In the genomic region with DNA sequence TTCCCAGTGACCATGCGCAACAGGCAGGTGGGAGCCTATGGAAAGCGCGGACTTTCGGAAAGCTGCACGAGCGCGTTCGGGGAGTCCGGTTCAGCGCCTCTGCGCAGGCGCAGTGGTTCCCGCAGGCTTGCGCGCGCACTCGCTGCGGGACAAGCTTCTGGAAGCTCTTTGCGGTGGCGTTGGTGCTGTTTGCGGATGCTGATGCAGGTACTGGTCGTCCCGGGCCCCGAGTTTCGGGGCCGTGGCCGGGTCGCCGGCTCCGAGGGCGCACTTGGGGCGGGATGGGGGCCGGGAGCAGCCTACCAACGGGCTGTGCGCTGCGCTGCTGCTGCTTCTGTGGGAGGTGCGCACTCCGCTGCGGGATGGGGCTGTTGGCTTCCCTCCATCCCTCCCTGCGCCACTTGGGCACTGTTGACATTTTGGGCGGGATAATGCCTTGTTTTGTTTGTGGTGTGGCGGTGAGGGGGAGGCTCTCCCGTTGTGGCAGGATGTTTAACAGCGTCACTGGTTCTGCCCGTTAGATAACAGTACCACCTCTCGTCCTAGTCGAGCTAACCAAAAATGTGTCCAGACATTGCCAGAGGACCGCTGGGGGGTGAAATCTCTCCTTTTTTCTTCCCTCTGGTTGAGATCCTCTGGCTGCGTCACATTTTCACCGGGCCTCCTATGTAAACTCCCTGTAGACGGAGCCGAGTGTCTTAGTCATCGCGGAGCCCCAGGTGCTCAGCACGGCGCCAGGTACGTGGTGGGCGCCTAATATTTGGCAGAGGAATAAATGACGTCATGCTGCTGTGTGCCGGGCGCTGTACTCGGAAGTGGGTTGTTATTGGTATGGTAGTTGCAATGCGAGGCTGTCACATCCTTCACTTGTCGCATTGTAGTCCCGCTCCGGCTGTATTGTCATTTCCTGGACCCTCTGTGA, we compare ENCODE assay signal across 8 cellular contexts. TPM values are rescaled to one million over a fixed set of nuclear protein-coding genes. Genes with fewer than 3 reads are reported as not detected.
DNase-seq lines count a peak whose midpoint lies in the region; ATAC-seq and TF ChIP-seq lines count a peak whose summit lies in the region.

Gene ZNF483, plus strand, starts transcription at position 124 of the 922 bp plus-strand sequence. CDS start 2,217 bp downstream, outside the sequence.

- H3K27ac ChIP-seq in SK-N-SH (ENCODE audit: low read depth in 2 of 2, low read length in 1 of 2) (peak within 1 kb of the TSS in 1 of 2 experiments; percentile 69; a peak in 1 of 4 replicates), stomach (peak within 1 kb of the TSS; percentile 69 to 81 (median 75))

- H3K27me3 ChIP-seq in SK-N-SH (ENCODE audit: insufficient read depth) (no peaks in the 10 kb centered on the region), stomach (no peaks in the 10 kb centered on the region)

- DNase-seq in G401 (ENCODE audit: low spot score) = peak; percentile 93
- DNase-seq in Jurkat, Clone E6-1 (ENCODE audit: low read depth, low spot score) = peak; percentile 37
- DNase-seq in SK-N-SH = peak; percentile 93
- DNase-seq in activated naive CD8-positive, alpha-beta T cell treated with anti-CD3 and anti-CD28 coated beads, Interleukin-2, amount 50 U/mL, for 16 hours (ENCODE audit: low read depth, low spot score) = peak; percentile 20
- peak; percentile 68 to 95 (median 88) for DNase-seq in head of caudate nucleus
- peak; percentile 18 for DNase-seq in non-pigmented ciliary epithelial cell (ENCODE audit: low read depth)
- peak; percentile 82 for DNase-seq in stomach

- H2AFZ ChIP-seq in SK-N-SH (ENCODE audit: low read depth) = peak within 1 kb of the TSS; percentile 97

- H3K9me3 ChIP-seq in SK-N-SH = no peaks in the 10 kb centered on the region
- H3K9me3 ChIP-seq in stomach = no peaks in the 10 kb centered on the region

- no peaks in the 10 kb centered on the region for H3K79me2 ChIP-seq in SK-N-SH (ENCODE audit: insufficient read depth)

- TF ChIP-seq POLR2A in stomach (IDR thresholded peaks at IDR 0.05) = no peak

- intact Hi-C loops in head of caudate nucleus (cut with DNase I) (loop anchor here (5.0 to 10.0 kb wide), 2 partner anchors 43 to 111 kb away; partner anchors contain the start of gene ECPAS), stomach (cut with DNase I; ENCODE audit: low total_unique reads) (no loop called here)

- TF ChIP-seq RAD21 in SK-N-SH (IDR thresholded peaks at IDR 0.05; ENCODE audit: low read length) = 0 out of 2 replicates have a peak, but pooled peaks have one; percentile 9

- H3K4me1 ChIP-seq in SK-N-SH (ENCODE audit: control insufficient read depth in 1 of 2, insufficient read depth in 2 of 2, low read depth in 1 of 2, low read length in 1 of 2) (peaks cover 6 to 10% of the 10 kb centered on the region in 2 experiments; a peak in 2 of 4 replicates), stomach (peaks cover 4 to 21% (median 17%) of the 10 kb centered on the region in 4 donors)

- peak within 1 kb of the TSS; percentile 93 for H3K4me2 ChIP-seq in SK-N-SH

- CTCF ChIA-PET in SK-N-SH (lab: Yijun Ruan, JAX) = interaction anchor here (1.4 to 2.2 kb wide), 2 partner anchors 21 to 96 kb away, joined by 4 to 6 read pairs; no protein-coding TSS in a partner anchor

- H4K20me1 ChIP-seq in SK-N-SH (ENCODE audit: insufficient read depth) = no peaks in the 10 kb centered on the region

- H3K9ac ChIP-seq in SK-N-SH = peak within 1 kb of the TSS; percentile 61

- H3K36me3 ChIP-seq in SK-N-SH (replicated peaks in 1 of 2; ENCODE audit: control insufficient read depth in 1 of 2, insufficient read depth in 2 of 2, low read length in 1 of 2) = peaks cover 2% of the 10 kb centered on the region in 2 experiments
- peaks cover 0 to 24% (median 13%) of the 10 kb centered on the region in 4 donors for H3K36me3 ChIP-seq in stomach

- TF ChIP-seq CTCF in SK-N-SH (IDR thresholded peaks at IDR 0.05) (no peak), stomach (IDR thresholded peaks at IDR 0.05) (no peak)

- H3F3A ChIP-seq in SK-N-SH (replicated peaks; ENCODE audit: insufficient read depth) = no peaks in the 10 kb centered on the region

- no peak for ATAC-seq in GM19452 (IDR thresholded peaks at IDR 0.05; ENCODE audit: unreplicated experiment)

- POLR2A ChIA-PET in SK-N-SH (lab: Yijun Ruan, JAX) = interaction anchor here (0.9 to 2.1 kb wide), 2 partner anchors 42 to 136 kb away, joined by 3 to 7 read pairs; partner anchors contain the start of genes ECPAS and GNG10

- peak within 1 kb of the TSS; percentile 56 for H3K4me3 ChIP-seq in Jurkat, Clone E6-1 (ENCODE audit: low read length)
- peak within 1 kb of the TSS; percentile 87 to 88 for H3K4me3 ChIP-seq in SK-N-SH (ENCODE audit: low read depth in 2 of 2, low read length in 1 of 2)
- peak within 1 kb of the TSS; percentile 64 to 93 (median 82) for H3K4me3 ChIP-seq in stomach

- no peak for TF ChIP-seq EP300 in SK-N-SH (IDR thresholded peaks at IDR 0.05; ENCODE audit: borderline replicate concordance in 1 of 2, low read depth in 1 of 2, low read length in 1 of 2)
- TF ChIP-seq EP300 in stomach (IDR thresholded peaks at IDR 0.05) = no peak

- no peaks in the 10 kb centered on the region for H3K9me2 ChIP-seq in SK-N-SH

- under 1% methylated on average over 16 of the region's 66 CpGs for WGBS in SK-N-SH (ENCODE audit: low lambda C conversion rate)
- 0 to 1% (median 1%) methylated on average over 41 to 66 of the region's 66 CpGs for WGBS in stomach, 5 donors

- in situ Hi-C loops in G401 (cut with HindIII; ENCODE audit: low sequenced_read_pairs) = no loop called here

TF ChIP-seq in SK-N-SH, 30 proteins besides CTCF, POLR2A, EP300 and RAD21:
- TF ChIP-seq SMC3 (IDR thresholded peaks at IDR 0.05; ENCODE audit: low read depth, low read length) = no peak
- 0 out of 2 replicates have a peak, but pooled peaks have one; percentile 24 for TF ChIP-seq POLR2AphosphoS5 (IDR thresholded peaks at IDR 0.05; ENCODE audit: low read depth, low read length)
- TF ChIP-seq NRF1 (IDR thresholded peaks at IDR 0.05; ENCODE audit: low read depth, low read length) = peak; percentile 92
- TF ChIP-seq MAX (IDR thresholded peaks at IDR 0.05; ENCODE audit: low read depth) = peak; percentile 66

RNA-seq across cellular contexts. Expression of gene ZNF483, which starts in this region (rescaled TPM):
- 6.5 and 7.5 TPM in 2 replicates for total RNA-seq in G401 (2014; rRNA removed; shearing (Covaris generic))
- 1.1 TPM for polyA plus RNA-seq in Jurkat, Clone E6-1 (2012; ENCODE audit: insufficient read depth, insufficient read length)
- polyA plus RNA-seq in SK-N-SH (2012; rRNA removed) = 0.53 and 0.60 TPM in 2 replicates
- polyA plus RNA-seq in SK-N-SH (2012; cell fraction: cytosol; rRNA removed) = 0.55 and 0.67 TPM in 2 replicates
- polyA plus RNA-seq in SK-N-SH (2012; cell fraction: nucleus; rRNA removed) = 0.47 and 1.0 TPM in 2 replicates
- total RNA-seq in stomach = 10 to 100 TPM in 1 of 5 donors, 1 to 10 TPM in 3, not detected in 1; 1.8 to 29.7 (median 4.5) TPM
- polyA plus RNA-seq in stomach = under 1 TPM in 2 of 3 donors, not detected in 1; 0.06 to 0.38 TPM

Comparison
In these comparisons a context has a peak if more than half of its experiments do, and no peak if none do; other contexts are left out.
1. DNase-seq: peak in every context shown above with its lines; median percentile 93 in G401; 93 in SK-N-SH; 88 in head of caudate nucleus; 82 in stomach; 37 in Jurkat, Clone E6-1; 20 in activated naive CD8-positive, alpha-beta T cell treated with anti-CD3 and anti-CD28 coated beads, Interleukin-2, amount 50 U/mL, for 16 hours; 18 in non-pigmented ciliary epithelial cell.